14 cellular contexts compared by ENCODE assay signal in the genomic region with DNA sequence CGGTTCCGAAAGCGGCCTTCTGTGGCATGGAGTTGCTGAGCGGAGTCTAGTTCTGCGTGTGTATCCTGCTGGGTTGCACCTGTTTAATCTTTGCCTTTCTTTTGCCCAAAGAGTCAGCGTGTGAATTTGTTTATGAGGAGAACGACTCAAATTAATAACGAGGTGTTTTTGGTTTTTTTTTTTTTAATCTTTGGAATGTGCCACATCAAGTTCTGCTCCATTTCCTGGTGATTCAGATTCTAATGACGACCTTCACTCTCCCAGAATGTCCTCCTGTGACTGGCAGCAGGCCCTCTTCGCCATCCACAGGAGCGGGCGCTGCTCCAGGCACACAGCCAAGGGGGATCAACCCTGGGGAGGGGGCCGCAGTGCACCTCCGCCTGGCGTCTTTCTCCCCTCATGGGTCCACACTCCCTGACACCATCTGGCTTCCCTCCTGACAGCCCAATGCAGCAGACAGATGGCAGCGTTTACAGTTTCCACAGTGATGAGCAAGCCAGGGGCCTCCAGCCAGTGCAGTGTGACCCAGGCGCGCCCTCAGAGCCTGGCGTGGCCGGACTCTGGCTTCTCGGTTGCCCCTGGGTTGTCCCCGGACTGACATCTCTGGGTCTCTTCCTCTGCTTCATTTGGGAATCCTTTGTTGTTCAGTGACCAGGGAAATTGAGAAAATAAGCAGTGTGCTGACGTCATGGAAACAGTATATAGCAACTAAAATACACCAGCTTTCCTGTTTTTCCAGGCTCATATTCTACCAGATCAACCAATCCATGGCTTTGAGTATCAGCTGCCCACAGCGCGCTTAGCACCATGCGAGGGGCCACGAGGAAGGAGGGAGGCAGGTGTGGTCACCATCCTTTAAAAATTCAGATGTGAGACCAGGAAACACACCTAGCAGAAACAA. TPM values are rescaled to one million over a fixed set of nuclear protein-coding genes. Genes with fewer than 3 reads are reported as not detected.
DNase-seq lines count a peak whose midpoint lies in the region; ATAC-seq and TF ChIP-seq lines count a peak whose summit lies in the region.
"Had no signal": no experiment of that assay in that cellular context is flagged by ENCODE, and none has a peak within 500 bp of the region (broad histone marks: within the 10 kb centered on the region; RNA-seq: fewer than 3 reads in every experiment).

No MANE protein-coding gene starts in this region.

- H3K9me3 Mint-ChIP-seq in Calu3 (ENCODE audit: low read depth, unreplicated experiment): no peaks in the 10 kb centered on the region
- H3K9me3 Mint-ChIP-seq: neural crest cell had no signal

- H3K36me3 Mint-ChIP-seq in Calu3 (ENCODE audit: insufficient read depth, unreplicated experiment): peaks cover 15% of the 10 kb centered on the region
- H3K36me3 Mint-ChIP-seq: CD8-positive, alpha-beta memory T cell had no signal

- ATAC-seq in HG02981 (IDR thresholded peaks at IDR 0.05; ENCODE audit: unreplicated experiment) (no peak), GM21367 (IDR thresholded peaks at IDR 0.05; ENCODE audit: unreplicated experiment) (no peak)
- ATAC-seq: GM12878 had no signal

- no peak overlapping the region for H3K27ac ChIP-seq in dorsolateral prefrontal cortex
- H3K27ac ChIP-seq: hepatocyte had no signal

- H3K4me3 ChIP-seq in dorsolateral prefrontal cortex: peak overlapping the region in 1 of 59 donors; percentile 20
- H3K4me3 ChIP-seq: GM12878, hepatocyte had no signal

- intact Hi-C loops in Calu3 (cut with micrococcal nuclease; ENCODE audit: unreplicated experiment) (no loop called here), dorsolateral prefrontal cortex (cut with DNase I) (loop anchor here in 1 of 2 donors (5.0 kb wide), 1 partner anchor 67 kb away; no protein-coding TSS in a partner anchor)

- peaks cover 0 to 22% (median 0%) of the 10 kb centered on the region in 45 donors for H3K27me3 ChIP-seq in dorsolateral prefrontal cortex
- H3K27me3 ChIP-seq: hepatocyte had no signal

- peak overlapping the region; percentile 76 for H3K27ac Mint-ChIP-seq in Calu3 (ENCODE audit: unreplicated experiment)

- H3K4me1 Mint-ChIP-seq in Calu3 (ENCODE audit: low read depth, unreplicated experiment): peaks cover 15% of the 10 kb centered on the region

- TF ChIP-seq CTCF in Calu3 (IDR thresholded peaks at IDR 0.05; ENCODE audit: unreplicated experiment): no peak
- peak in 40 of 56 donors; percentile 8 to 54 (median 28) for TF ChIP-seq CTCF in dorsolateral prefrontal cortex (IDR thresholded peaks at IDR 0.05 in 54 of 56, conservative IDR thresholded peaks at IDR 0.05 in 2 of 56; ENCODE audit: low read depth in 1 of 56, partially characterized antibody in 56 of 56)

- no TSS peak for BruUV-seq in Calu3 (replicated peaks; lab: Mats Ljungman, UMichigan)

- DNase-seq in Calu3 (peak; percentile 28), NCI-H446 (lab: John Stamatoyannopoulos, UW) (peak; percentile 67 to 92), dorsolateral prefrontal cortex (peak in 5 of 10 donors; percentile 32 to 67 (median 51)), lung microvascular endothelial cell (ENCODE audit: low read depth in 2 of 2) (peak; percentile 19 to 93), NCI-H187 treated with DMSO at 0.1 percent for 48 hours (lab: John Stamatoyannopoulos, UW) (no peak)
- no peak for DNase-seq in activated CD4-positive, alpha-beta T cell treated with anti-CD3 and anti-CD28 coated beads for 1 hour
- DNase-seq: CD8-positive, alpha-beta memory T cell; central memory CD4-positive, alpha-beta T cell; T-helper 9 cell had no signal

- H3K27me3 Mint-ChIP-seq in Calu3 (ENCODE audit: unreplicated experiment): no peaks in the 10 kb centered on the region

- H3K4me3 Mint-ChIP-seq in Calu3 (ENCODE audit: low read depth, unreplicated experiment): peak overlapping the region; percentile 11
- H3K4me3 Mint-ChIP-seq: CD8-positive, alpha-beta memory T cell; neural crest cell had no signal

- CTCF ChIA-PET in Calu3 (lab: Charles Lee): no interaction called here

RNA-seq across cellular contexts. Expression of a gene that starts 27.4 kb away (rescaled TPM):
- total RNA-seq in Calu3 (2022) (226 and 237 TPM in 2 replicates), dorsolateral prefrontal cortex (100 to 1,000 TPM in 117 of 120 experiments, 10 to 100 TPM in 3; 83.8 to 184 (median 126) TPM), lung microvascular endothelial cell (79.8 and 137 TPM in 2 replicates)

Comparison
In these comparisons a context has a peak if more than half of its experiments do, and no peak if none do; other contexts are left out.
1. DNase-seq: peak in Calu3 (single experiment), NCI-H446 (2 of 2) and lung microvascular endothelial cell (2 of 2); none in activated CD4-positive, alpha-beta T cell treated with anti-CD3 and anti-CD28 coated beads for 1 hour (single experiment) and NCI-H187 treated with DMSO at 0.1 percent for 48 hours (single experiment).